ENCODE assay signal across 18 cellular contexts in the genomic region with DNA sequence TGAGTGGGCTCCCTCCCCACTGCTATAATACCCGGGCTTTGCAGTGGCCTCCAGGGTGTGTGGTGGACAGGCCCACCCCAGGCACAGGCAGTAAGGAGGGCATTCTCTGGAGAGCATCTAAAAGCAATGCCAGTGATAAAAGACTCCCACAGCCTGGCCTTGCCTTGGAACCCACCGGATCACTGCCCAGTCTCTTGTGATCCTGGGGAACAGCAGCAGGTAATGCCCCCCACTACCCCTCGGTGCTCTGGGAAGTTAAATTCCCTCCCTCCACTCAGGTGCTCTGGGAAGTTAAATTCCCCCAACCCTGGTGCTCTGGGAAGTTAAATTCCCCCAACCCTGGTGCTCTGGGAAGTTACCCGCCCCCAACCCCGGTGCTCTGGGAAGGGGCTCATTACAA.
"Had no signal": no experiment of that assay in that cellular context is flagged by ENCODE, and none has a peak within 500 bp of the region (broad histone marks: within the 10 kb centered on the region; RNA-seq: fewer than 3 reads in every experiment).

No MANE protein-coding gene starts in this region.

- DNase-seq: activated CD4-positive, alpha-beta T cell treated with anti-CD3 and anti-CD28 coated beads for 48 hours; activated CD4-positive, alpha-beta T cell treated with anti-CD3 and anti-CD28 coated beads, Interleukin-2, amount 50 U/mL, for 48 hours; activated CD8-positive, alpha-beta memory T cell treated with anti-CD3 and anti-CD28 coated beads for 24 hours; central memory CD4-positive, alpha-beta T cell; colonic mucosa; effector CD8-positive, alpha-beta T cell; midbrain; natural killer cell; right cardiac atrium; stimulated activated CD4-positive, alpha-beta T cell treated with anti-CD3 and anti-CD28 coated beads, Interleukin-12 subunit alpha, Interleukin-12 subunit beta, amount 100 ng/mL, for 4 hours; stimulated activated CD4-positive, alpha-beta T cell treated with anti-CD3 and anti-CD28 coated beads, Interleukin-4, amount 100 ng/mL, for 1 hour; substantia nigra; thyroid gland had no signal

- H3K27ac ChIP-seq: breast epithelium, colonic mucosa, thyroid gland, VCaP had no signal

- H3K36me3 ChIP-seq: breast epithelium, colonic mucosa, thyroid gland had no signal

- H3K4me1 ChIP-seq: breast epithelium, colonic mucosa, thyroid gland had no signal

- ATAC-seq: activated naive CD4-positive, alpha-beta T cell treated with anti-CD3 and anti-CD28 coated beads, Interleukin-2, amount 50 U/mL, for 72 hours; right cardiac atrium had no signal

- H3K4me3 Mint-ChIP-seq: natural killer cell; stimulated activated naive CD8-positive, alpha-beta T cell treated with anti-CD3 and anti-CD28 coated beads, Interleukin-15, Interleukin-2, amounts not matched to agents 100 ng/mL and 50 ng/mL, for 24 hours had no signal

- H3K36me3 Mint-ChIP-seq: activated naive CD4-positive, alpha-beta T cell treated with anti-CD3 and anti-CD28 coated beads, Interleukin-2, amount 50 U/mL, for 72 hours; natural killer cell had no signal

- H3K9me3 ChIP-seq: breast epithelium, colonic mucosa, thyroid gland had no signal

- H3K9me3 Mint-ChIP-seq: activated naive CD4-positive, alpha-beta T cell treated with anti-CD3 and anti-CD28 coated beads, Interleukin-2, amount 50 U/mL, for 72 hours; natural killer cell; stimulated activated naive CD8-positive, alpha-beta T cell treated with anti-CD3 and anti-CD28 coated beads, Interleukin-15, Interleukin-2, amounts not matched to agents 100 ng/mL and 50 ng/mL, for 24 hours had no signal

- H3K4me1 Mint-ChIP-seq: natural killer cell had no signal

- H3K4me3 ChIP-seq: breast epithelium, colonic mucosa, SK-N-MC, thyroid gland had no signal

- H3K27ac Mint-ChIP-seq: activated naive CD4-positive, alpha-beta T cell treated with anti-CD3 and anti-CD28 coated beads, Interleukin-2, amount 50 U/mL, for 72 hours; natural killer cell; stimulated activated naive CD8-positive, alpha-beta T cell treated with anti-CD3 and anti-CD28 coated beads, Interleukin-15, Interleukin-2, amounts not matched to agents 100 ng/mL and 50 ng/mL, for 24 hours had no signal

- H3K27me3 Mint-ChIP-seq: stimulated activated naive CD8-positive, alpha-beta T cell treated with anti-CD3 and anti-CD28 coated beads, Interleukin-15, Interleukin-2, amounts not matched to agents 100 ng/mL and 50 ng/mL, for 24 hours had no signal

- H3K27me3 ChIP-seq: colonic mucosa, thyroid gland had no signal
